Comparison of ENCODE assay signal across 9 cellular contexts in the genomic region with DNA sequence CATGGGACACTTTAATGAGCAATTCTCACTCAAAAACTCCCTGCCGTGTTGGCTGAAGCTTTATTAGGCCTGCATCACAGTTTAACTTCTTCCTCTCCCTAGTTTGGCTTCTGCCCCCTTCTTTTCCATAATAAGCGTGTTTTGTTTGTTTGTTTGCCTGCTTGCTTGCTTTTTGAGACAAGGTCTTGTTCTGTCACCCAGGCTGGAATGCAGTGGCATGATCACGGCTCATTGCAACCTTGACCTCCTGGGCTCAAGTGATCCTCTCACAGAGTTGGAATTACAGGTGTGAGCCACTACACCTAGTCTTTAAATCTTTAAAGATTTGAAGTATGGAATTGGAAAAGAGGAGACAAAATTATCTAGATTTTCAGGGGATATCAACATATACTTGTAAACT.
"Had no signal": no experiment of that assay in that cellular context is flagged by ENCODE, and none has a peak within 500 bp of the region (broad histone marks: within the 10 kb centered on the region; RNA-seq: fewer than 3 reads in every experiment).

No MANE protein-coding gene starts in this region.

- FAIRE-seq: K562 had no signal

- H3K4me3 ChIP-seq: HAP-1, K562 had no signal

- H3K27ac Mint-ChIP-seq: HFFc6 had no signal

- H3K4me1 ChIP-seq: HAP-1 had no signal

- H3K9me3 ChIP-seq: HAP-1 had no signal

- H3K36me3 ChIP-seq: HAP-1 had no signal

- H3K9me3 Mint-ChIP-seq: HFFc6 had no signal

- H3K4me3 Mint-ChIP-seq: HFFc6 had no signal

- H3K27ac ChIP-seq: HL-60 had no signal

- ATAC-seq: HCT116, K562 had no signal

- DNase-seq: GOT3, H7, HFFc6, IMR-90, KG1 had no signal
